9 cellular contexts compared by ENCODE assay signal in the genomic region with DNA sequence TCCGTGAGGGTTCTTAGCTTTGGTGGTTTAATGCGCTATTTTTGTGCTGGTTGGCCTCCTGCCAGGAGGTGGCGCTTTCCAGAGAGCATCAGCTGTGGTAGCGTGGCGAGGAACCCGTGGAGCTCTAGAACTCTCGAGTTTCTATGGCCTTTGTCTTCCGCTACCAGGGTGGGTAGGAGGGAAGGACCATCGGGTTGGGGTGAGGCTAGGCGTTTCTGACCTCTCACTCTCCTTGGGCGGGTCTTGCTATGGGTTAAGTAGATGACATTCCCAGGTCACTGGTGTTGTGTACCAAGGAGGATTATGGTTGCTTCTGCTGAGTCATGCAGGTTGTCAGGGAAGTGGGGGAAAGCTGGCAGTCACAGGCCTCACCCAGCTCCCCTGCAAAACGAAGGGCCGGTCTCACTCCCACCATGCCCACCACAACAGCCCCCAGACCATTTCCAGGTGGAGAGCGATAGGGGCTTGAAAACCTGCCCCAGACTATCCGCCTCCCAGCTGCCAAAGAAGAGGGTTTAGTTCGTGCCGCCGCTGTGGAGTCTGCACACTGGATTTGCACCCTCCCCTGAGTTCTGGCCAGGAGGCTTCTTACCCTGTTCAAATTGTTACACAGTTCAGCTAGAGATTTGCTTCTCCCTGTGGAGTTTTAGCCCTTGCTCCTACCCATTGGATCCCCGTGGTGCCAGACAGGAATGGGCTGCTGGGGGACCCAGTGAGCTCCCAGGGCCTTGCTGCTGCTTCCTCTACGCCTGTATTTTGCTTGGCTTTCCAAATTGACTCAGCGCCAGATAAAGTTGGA. TPM values are rescaled to one million over a fixed set of nuclear protein-coding genes. Genes with fewer than 3 reads are reported as not detected.
A peak's percentile ranks its signal among the peaks of the same experiment; 100 is the strongest.
DNase-seq lines count a peak whose midpoint lies in the region; ATAC-seq lines count a peak whose summit lies in the region.
"Had no signal": no experiment of that assay in that cellular context is flagged by ENCODE, and none has a peak within 500 bp of the region (broad histone marks: within the 10 kb centered on the region; RNA-seq: fewer than 3 reads in every experiment).

No MANE protein-coding gene starts in this region.

- peak overlapping the region; percentile 20; the same call in 1 of the 2 replicates for H3K9ac ChIP-seq in iPS-20b (ENCODE audit: low read depth, low read length)

- peak overlapping the region; percentile 61 for H3K4me3 Mint-ChIP-seq in activated T-cell treated with anti-CD3 and anti-CD28 coated beads, Interleukin-2, amount 50 U/mL, for 4 hours

- no peaks in the 10 kb centered on the region for H3K27me3 Mint-ChIP-seq in activated T-cell treated with anti-CD3 and anti-CD28 coated beads, Interleukin-2, amount 50 U/mL, for 4 hours (ENCODE audit: low read depth)

- no peaks in the 10 kb centered on the region for H3K9me3 Mint-ChIP-seq in activated T-cell treated with anti-CD3 and anti-CD28 coated beads, Interleukin-2, amount 50 U/mL, for 4 hours

- peak; percentile 26 for DNase-seq in activated naive CD4-positive, alpha-beta T cell treated with Interleukin-2 at 50 U/mL for 16 hours
- DNase-seq in activated naive CD4-positive, alpha-beta T cell (lab: John Stamatoyannopoulos, UW), result no peak
- DNase-seq in activated T-cell treated with anti-CD3 and anti-CD28 coated beads, Interleukin-2, amount 50 U/mL, for 4 hours, result peak; percentile 25
- DNase-seq in NOMO-1 treated with dmso at 0.1 percent for 144 hours (lab: John Stamatoyannopoulos, UW; ENCODE audit: unreplicated experiment) (no peak), D341Med (ENCODE audit: low spot score) (no peak), NCI-H2081 treated with DMSO at 0.1 percent for 48 hours (lab: John Stamatoyannopoulos, UW) (no peak)

- peaks cover 6% of the 10 kb centered on the region for H3K4me1 Mint-ChIP-seq in activated T-cell treated with anti-CD3 and anti-CD28 coated beads, Interleukin-2, amount 50 U/mL, for 4 hours (ENCODE audit: low read depth)

- WGBS in thymus, result 76% methylated on average over 21 of the region's 21 CpGs

- H3K27ac ChIP-seq in iPS-20b (ENCODE audit: low read length) (no peak overlapping the region), thymus (ENCODE audit: low read depth) (no peak overlapping the region)
- H3K27ac ChIP-seq: epithelial cell of prostate had no signal

- H3K36me3 ChIP-seq in iPS-20b (ENCODE audit: insufficient read depth, low read depth, low read length), result peaks cover 21% of the 10 kb centered on the region; the same call in 1 of the 2 replicates
- peaks cover 7% of the 10 kb centered on the region for H3K36me3 ChIP-seq in thymus (ENCODE audit: control insufficient read depth, insufficient read depth)

- H3K4me3 ChIP-seq in iPS-20b (ENCODE audit: low read length) (0 out of 2 replicates have a peak overlapping the region, but pooled peaks have one; percentile 30), thymus (ENCODE audit: low read length) (peak overlapping the region; percentile 30)

- peaks cover 16% of the 10 kb centered on the region for H3K36me3 Mint-ChIP-seq in activated T-cell treated with anti-CD3 and anti-CD28 coated beads, Interleukin-2, amount 50 U/mL, for 4 hours (ENCODE audit: insufficient read depth)

- no peak for ATAC-seq in activated T-cell treated with anti-CD3 and anti-CD28 coated beads, Interleukin-2, amount 50 U/mL, for 4 hours

- H3K27me3 ChIP-seq in iPS-20b (ENCODE audit: insufficient read depth, low read length) (no peaks in the 10 kb centered on the region), thymus (ENCODE audit: control insufficient read depth, insufficient read depth) (no peaks in the 10 kb centered on the region)

- H3K9me3 ChIP-seq in iPS-20b (ENCODE audit: insufficient read depth, low read depth, low read length), result no peaks in the 10 kb centered on the region
- no peaks in the 10 kb centered on the region for H3K9me3 ChIP-seq in thymus (ENCODE audit: control insufficient read depth)

- H3K4me1 ChIP-seq in iPS-20b (ENCODE audit: insufficient read depth, low read length) (no peaks in the 10 kb centered on the region), thymus (ENCODE audit: control insufficient read depth, insufficient read depth, low read length) (no peaks in the 10 kb centered on the region)

RNA-seq across cellular contexts. Expression of gene RNFT2, which starts 21.9 kb away (rescaled TPM):
- total RNA-seq in activated T-cell treated with anti-CD3 and anti-CD28 coated beads, Interleukin-2, amount 50 U/mL, for 4 hours, result 10 to 100 TPM in 1 of 3 donors, 1 to 10 TPM in 2; 7.4 to 10.5 (median 8.3) TPM
- 9.7 TPM for polyA plus RNA-seq in thymus

RNA-seq across cellular contexts. Expression of gene SPRING1, which starts 22.1 kb away (rescaled TPM):
- 10 to 100 TPM; 44.0 to 45.0 (median 44.3) TPM for total RNA-seq in activated T-cell treated with anti-CD3 and anti-CD28 coated beads, Interleukin-2, amount 50 U/mL, for 4 hours
- 12.7 TPM for polyA plus RNA-seq in thymus

Comparison
In these comparisons a context has a peak if more than half of its experiments do, and no peak if none do; other contexts are left out.
1. DNase-seq: peak in activated naive CD4-positive, alpha-beta T cell treated with Interleukin-2 at 50 U/mL for 16 hours (single experiment) and activated T-cell treated with anti-CD3 and anti-CD28 coated beads, Interleukin-2, amount 50 U/mL, for 4 hours (single experiment); none in activated naive CD4-positive, alpha-beta T cell (0 of 4), NOMO-1 treated with dmso at 0.1 percent for 144 hours (single experiment), D341Med (single experiment) and NCI-H2081 treated with DMSO at 0.1 percent for 48 hours (single experiment).